In genomic region chr2:55395724-55396605, GRCh38 we compare ENCODE assay signal across 1 cellular context.
TF ChIP-seq lines count a peak whose summit lies in the region.

No MANE protein-coding gene starts in this region.

TF ChIP-seq in GM23338, 12 proteins besides CTCF, POLR2A, EP300 and RAD21 (continued from another document):
- TF ChIP-seq, protein P1, sequence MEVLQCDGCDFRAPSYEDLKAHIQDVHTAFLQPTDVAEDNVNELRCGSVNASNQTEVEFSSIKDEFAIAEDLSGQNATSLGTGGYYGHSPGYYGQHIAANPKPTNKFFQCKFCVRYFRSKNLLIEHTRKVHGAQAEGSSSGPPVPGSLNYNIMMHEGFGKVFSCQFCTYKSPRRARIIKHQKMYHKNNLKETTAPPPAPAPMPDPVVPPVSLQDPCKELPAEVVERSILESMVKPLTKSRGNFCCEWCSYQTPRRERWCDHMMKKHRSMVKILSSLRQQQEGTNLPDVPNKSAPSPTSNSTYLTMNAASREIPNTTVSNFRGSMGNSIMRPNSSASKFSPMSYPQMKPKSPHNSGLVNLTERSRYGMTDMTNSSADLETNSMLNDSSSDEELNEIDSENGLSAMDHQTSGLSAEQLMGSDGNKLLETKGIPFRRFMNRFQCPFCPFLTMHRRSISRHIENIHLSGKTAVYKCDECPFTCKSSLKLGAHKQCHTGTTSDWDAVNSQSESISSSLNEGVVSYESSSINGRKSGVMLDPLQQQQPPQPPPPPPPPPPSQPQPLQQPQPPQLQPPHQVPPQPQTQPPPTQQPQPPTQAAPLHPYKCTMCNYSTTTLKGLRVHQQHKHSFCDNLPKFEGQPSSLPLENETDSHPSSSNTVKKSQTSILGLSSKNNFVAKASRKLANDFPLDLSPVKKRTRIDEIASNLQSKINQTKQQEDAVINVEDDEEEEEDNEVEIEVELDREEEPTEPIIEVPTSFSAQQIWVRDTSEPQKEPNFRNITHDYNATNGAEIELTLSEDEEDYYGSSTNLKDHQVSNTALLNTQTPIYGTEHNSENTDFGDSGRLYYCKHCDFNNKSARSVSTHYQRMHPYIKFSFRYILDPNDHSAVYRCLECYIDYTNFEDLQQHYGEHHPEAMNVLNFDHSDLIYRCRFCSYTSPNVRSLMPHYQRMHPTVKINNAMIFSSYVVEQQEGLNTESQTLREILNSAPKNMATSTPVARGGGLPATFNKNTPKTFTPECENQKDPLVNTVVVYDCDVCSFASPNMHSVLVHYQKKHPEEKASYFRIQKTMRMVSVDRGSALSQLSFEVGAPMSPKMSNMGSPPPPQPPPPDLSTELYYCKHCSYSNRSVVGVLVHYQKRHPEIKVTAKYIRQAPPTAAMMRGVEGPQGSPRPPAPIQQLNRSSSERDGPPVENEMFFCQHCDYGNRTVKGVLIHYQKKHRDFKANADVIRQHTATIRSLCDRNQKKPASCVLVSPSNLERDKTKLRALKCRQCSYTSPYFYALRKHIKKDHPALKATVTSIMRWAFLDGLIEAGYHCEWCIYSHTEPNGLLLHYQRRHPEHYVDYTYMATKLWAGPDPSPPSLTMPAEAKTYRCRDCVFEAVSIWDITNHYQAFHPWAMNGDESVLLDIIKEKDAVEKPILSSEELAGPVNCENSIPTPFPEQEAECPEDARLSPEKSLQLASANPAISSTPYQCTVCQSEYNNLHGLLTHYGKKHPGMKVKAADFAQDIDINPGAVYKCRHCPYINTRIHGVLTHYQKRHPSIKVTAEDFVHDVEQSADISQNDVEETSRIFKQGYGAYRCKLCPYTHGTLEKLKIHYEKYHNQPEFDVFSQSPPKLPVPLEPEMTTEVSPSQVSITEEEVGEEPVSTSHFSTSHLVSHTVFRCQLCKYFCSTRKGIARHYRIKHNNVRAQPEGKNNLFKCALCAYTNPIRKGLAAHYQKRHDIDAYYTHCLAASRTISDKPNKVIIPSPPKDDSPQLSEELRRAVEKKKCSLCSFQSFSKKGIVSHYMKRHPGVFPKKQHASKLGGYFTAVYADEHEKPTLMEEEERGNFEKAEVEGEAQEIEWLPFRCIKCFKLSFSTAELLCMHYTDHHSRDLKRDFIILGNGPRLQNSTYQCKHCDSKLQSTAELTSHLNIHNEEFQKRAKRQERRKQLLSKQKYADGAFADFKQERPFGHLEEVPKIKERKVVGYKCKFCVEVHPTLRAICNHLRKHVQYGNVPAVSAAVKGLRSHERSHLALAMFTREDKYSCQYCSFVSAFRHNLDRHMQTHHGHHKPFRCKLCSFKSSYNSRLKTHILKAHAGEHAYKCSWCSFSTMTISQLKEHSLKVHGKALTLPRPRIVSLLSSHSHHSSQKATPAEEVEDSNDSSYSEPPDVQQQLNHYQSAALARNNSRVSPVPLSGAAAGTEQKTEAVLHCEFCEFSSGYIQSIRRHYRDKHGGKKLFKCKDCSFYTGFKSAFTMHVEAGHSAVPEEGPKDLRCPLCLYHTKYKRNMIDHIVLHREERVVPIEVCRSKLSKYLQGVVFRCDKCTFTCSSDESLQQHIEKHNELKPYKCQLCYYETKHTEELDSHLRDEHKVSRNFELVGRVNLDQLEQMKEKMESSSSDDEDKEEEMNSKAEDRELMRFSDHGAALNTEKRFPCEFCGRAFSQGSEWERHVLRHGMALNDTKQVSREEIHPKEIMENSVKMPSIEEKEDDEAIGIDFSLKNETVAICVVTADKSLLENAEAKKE (CRISPR knock-in tag; IDR thresholded peaks at IDR 0.05), result no peak
- TF ChIP-seq CREB1 (CRISPR knock-in tag; IDR thresholded peaks at IDR 0.05; ENCODE audit: low read depth), result no peak
- no peak for TF ChIP-seq EZH2 (IDR thresholded peaks at IDR 0.05; ENCODE audit: low read depth, unreplicated experiment)
